In the genomic region with DNA sequence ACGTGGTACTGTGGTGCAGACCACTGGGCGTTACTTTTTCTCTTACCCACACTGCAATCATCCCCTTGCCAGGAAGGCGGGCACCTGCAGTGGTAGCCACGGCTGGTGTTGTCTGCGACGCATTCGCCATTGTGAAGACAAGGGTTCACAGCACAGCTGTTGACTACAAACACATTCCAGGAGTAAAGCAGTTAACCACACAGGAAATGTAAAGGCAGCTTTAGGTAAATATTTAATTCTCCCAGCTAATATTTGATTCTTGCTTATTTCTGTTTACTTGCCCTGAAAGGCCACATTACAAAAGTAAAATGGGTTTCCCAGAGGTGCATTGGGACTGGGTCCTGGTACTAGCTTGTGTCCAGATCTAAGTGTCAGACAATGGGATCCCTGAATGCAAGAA, we compare ENCODE assay signal across 1 cellular context.
TF ChIP-seq lines count a peak whose summit lies in the region.

No MANE protein-coding gene starts in this region.

TF ChIP-seq in liver, 16 proteins besides CTCF, POLR2A, EP300 and RAD21 (continued from another document):
- peak in 1 of 2 donors; percentile 62 for TF ChIP-seq JUND (IDR thresholded peaks at IDR 0.05)
- TF ChIP-seq GABPA (IDR thresholded peaks at IDR 0.05 in 1 of 2, conservative IDR thresholded peaks at IDR 0.05 in 1 of 2) = peak in 1 of 2 donors; percentile 34
- TF ChIP-seq, protein P1, sequence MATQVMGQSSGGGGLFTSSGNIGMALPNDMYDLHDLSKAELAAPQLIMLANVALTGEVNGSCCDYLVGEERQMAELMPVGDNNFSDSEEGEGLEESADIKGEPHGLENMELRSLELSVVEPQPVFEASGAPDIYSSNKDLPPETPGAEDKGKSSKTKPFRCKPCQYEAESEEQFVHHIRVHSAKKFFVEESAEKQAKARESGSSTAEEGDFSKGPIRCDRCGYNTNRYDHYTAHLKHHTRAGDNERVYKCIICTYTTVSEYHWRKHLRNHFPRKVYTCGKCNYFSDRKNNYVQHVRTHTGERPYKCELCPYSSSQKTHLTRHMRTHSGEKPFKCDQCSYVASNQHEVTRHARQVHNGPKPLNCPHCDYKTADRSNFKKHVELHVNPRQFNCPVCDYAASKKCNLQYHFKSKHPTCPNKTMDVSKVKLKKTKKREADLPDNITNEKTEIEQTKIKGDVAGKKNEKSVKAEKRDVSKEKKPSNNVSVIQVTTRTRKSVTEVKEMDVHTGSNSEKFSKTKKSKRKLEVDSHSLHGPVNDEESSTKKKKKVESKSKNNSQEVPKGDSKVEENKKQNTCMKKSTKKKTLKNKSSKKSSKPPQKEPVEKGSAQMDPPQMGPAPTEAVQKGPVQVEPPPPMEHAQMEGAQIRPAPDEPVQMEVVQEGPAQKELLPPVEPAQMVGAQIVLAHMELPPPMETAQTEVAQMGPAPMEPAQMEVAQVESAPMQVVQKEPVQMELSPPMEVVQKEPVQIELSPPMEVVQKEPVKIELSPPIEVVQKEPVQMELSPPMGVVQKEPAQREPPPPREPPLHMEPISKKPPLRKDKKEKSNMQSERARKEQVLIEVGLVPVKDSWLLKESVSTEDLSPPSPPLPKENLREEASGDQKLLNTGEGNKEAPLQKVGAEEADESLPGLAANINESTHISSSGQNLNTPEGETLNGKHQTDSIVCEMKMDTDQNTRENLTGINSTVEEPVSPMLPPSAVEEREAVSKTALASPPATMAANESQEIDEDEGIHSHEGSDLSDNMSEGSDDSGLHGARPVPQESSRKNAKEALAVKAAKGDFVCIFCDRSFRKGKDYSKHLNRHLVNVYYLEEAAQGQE (IDR thresholded peaks at IDR 0.05) = no peak
- TF ChIP-seq, protein P2, sequence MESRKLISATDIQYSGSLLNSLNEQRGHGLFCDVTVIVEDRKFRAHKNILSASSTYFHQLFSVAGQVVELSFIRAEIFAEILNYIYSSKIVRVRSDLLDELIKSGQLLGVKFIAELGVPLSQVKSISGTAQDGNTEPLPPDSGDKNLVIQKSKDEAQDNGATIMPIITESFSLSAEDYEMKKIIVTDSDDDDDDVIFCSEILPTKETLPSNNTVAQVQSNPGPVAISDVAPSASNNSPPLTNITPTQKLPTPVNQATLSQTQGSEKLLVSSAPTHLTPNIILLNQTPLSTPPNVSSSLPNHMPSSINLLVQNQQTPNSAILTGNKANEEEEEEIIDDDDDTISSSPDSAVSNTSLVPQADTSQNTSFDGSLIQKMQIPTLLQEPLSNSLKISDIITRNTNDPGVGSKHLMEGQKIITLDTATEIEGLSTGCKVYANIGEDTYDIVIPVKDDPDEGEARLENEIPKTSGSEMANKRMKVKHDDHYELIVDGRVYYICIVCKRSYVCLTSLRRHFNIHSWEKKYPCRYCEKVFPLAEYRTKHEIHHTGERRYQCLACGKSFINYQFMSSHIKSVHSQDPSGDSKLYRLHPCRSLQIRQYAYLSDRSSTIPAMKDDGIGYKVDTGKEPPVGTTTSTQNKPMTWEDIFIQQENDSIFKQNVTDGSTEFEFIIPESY (IDR thresholded peaks at IDR 0.05) = peak; percentile 54
- peak; percentile 67 for TF ChIP-seq YY1 (IDR thresholded peaks at IDR 0.05)
- peak in 1 of 2 donors; percentile 34 for TF ChIP-seq EGR1 (IDR thresholded peaks at IDR 0.05; ENCODE audit: low read depth in 2 of 2)
- no peak for TF ChIP-seq TAF1 (conservative IDR thresholded peaks at IDR 0.05)
TF ChIP-seq in liver: peak in this region for 12.
